In genomic region chr9:878239-878638, GRCh38 we compare ENCODE assay signal across 21 cellular contexts. TPM values are rescaled to one million over a fixed set of nuclear protein-coding genes. Genes with fewer than 3 reads are reported as not detected.
DNase-seq lines count a peak whose midpoint lies in the region; ATAC-seq and TF ChIP-seq lines count a peak whose summit lies in the region.
"Had no signal": no experiment of that assay in that cellular context is flagged by ENCODE, and none has a peak within 500 bp of the region (broad histone marks: within the 10 kb centered on the region; RNA-seq: fewer than 3 reads in every experiment).

No MANE protein-coding gene starts in this region.

- ATAC-seq in left ventricle myocardium superior (peak; percentile 64), right cardiac atrium (no peak), left colon (peak; percentile 45)
- ATAC-seq: GM12878 had no signal

- no peak for DNase-seq in left ventricle myocardium superior
- no peak for DNase-seq in right cardiac atrium
- no peak for DNase-seq in left colon
- peak; percentile 65 for DNase-seq in testis
- no peak for DNase-seq in RWPE1 (ENCODE audit: low spot score)
- DNase-seq in NCI-H187 treated with DMSO at 0.1 percent for 48 hours (lab: John Stamatoyannopoulos, UW), result no peak
- DNase-seq: ACHN; BE2C; C1 segment of cervical spinal cord; CD4-positive, CD25-positive, alpha-beta regulatory T cell; CD8-positive, alpha-beta memory T cell; COR-L47; DMS 273 treated with DMSO at 0.1 percent for 48 hours; DMS53; DND-41; EL; H9 had no signal

- CTCF ChIA-PET in RWPE1 (lab: Yijun Ruan, JAX), result no interaction called here

- H3K27me3 ChIP-seq in right cardiac atrium (ENCODE audit: control insufficient read depth, insufficient read depth), result no peaks in the 10 kb centered on the region
- no peaks in the 10 kb centered on the region for H3K27me3 ChIP-seq in testis
- H3K27me3 ChIP-seq: BE2C had no signal

- no peak for TF ChIP-seq CTCF in testis (IDR thresholded peaks at IDR 0.05)
- no peak for TF ChIP-seq CTCF in RWPE1 (conservative IDR thresholded peaks at IDR 0.05; ENCODE audit: low read depth)

- no peaks in the 10 kb centered on the region for H3K36me3 ChIP-seq in testis (ENCODE audit: low read depth, missing control alignments)
- H3K36me3 ChIP-seq: BE2C had no signal

- WGBS in right cardiac atrium, result 34% methylated on average over 5 of the region's 5 CpGs
- WGBS in testis, 2 donors, result 21 to 23% methylated on average over 5 of the region's 5 CpGs

- H3K4me1 ChIP-seq in right cardiac atrium (ENCODE audit: control insufficient read depth, insufficient read depth, low read length) (no peaks in the 10 kb centered on the region), testis (peaks cover 12% of the 10 kb centered on the region)
- H3K4me1 ChIP-seq: BE2C had no signal

- POLR2A ChIA-PET in RWPE1 (lab: Yijun Ruan, JAX; ENCODE audit: low non-redundant PET), result no interaction called here

- H3K4me3 ChIP-seq in right cardiac atrium (ENCODE audit: low read length) (no peak overlapping the region), testis (no peak overlapping the region)
- H3K4me3 ChIP-seq: GM12878 had no signal

- H3K9me3 ChIP-seq in right cardiac atrium (ENCODE audit: control insufficient read depth, low read length), result no peaks in the 10 kb centered on the region
- H3K9me3 ChIP-seq in testis, result no peaks in the 10 kb centered on the region
- H3K9me3 ChIP-seq: BE2C had no signal

- H3K27ac ChIP-seq in right cardiac atrium (ENCODE audit: low read length) (no peak overlapping the region), testis (no peak overlapping the region), RWPE1 (no peak overlapping the region)

- intact Hi-C loops in left ventricle myocardium superior (cut with micrococcal nuclease) (no loop called here), right cardiac atrium (cut with DNase I) (no loop called here), left colon (cut with DNase I, micrococcal nuclease) (no loop called here), testis (cut with DNase I; ENCODE audit: low total_unique reads) (no loop called here)

- TF ChIP-seq POLR2A in testis (IDR thresholded peaks at IDR 0.05), result no peak

RNA-seq across cellular contexts. Expression of gene DMRT1, which starts 36.7 kb away (rescaled TPM):
- not detected for total RNA-seq in left ventricle myocardium superior
- total RNA-seq in right cardiac atrium, result not detected
- not detected for polyA plus RNA-seq in right cardiac atrium
- total RNA-seq in left colon, result not detected
- 100 to 1,000 TPM in 1 of 2 donors, 10 to 100 TPM in 1; 93.4 to 128 TPM for total RNA-seq in testis
- polyA plus RNA-seq in testis (ENCODE audit: insufficient read depth, low read depth, low replicate concordance), result 54.4 TPM
- total RNA-seq: CD4-positive, CD25-positive, alpha-beta regulatory T cell; CD8-positive, alpha-beta memory T cell; G401; H1; H9; HT-29 had no signal
- polyA plus RNA-seq: CD4-positive, CD25-positive, alpha-beta regulatory T cell; CD8-positive, alpha-beta memory T cell had no signal

Comparison
In these comparisons a context has a peak if more than half of its experiments do, and no peak if none do; other contexts are left out.
1. ATAC-seq: peak in left ventricle myocardium superior (single experiment) and left colon (single experiment); none in right cardiac atrium (0 of 2).
2. RNA of gene DMRT1, which starts 36.7 kb away (total RNA-seq): 93.4 to 128 TPM in testis; not detected in left ventricle myocardium superior (single experiment), not detected in right cardiac atrium and not detected in left colon; every median in the first group is over 10 times any median in the second.